Comparison of ENCODE assay signal across 37 cellular contexts in genomic region chr12:43345023-43345422, GRCh38.
"Had no signal": no experiment of that assay in that cellular context is flagged by ENCODE, and none has a peak within 500 bp of the region (broad histone marks: within the 10 kb centered on the region; RNA-seq: fewer than 3 reads in every experiment).

No MANE protein-coding gene starts in this region.

- H3K27me3 ChIP-seq: ascending aorta, cardiac muscle cell had no signal

- H3K4me1 Mint-ChIP-seq: activated B cell treated with CpG ODN at 0.5 μM for 24 hours; activated CD4-positive, alpha-beta T cell treated with anti-CD3 and anti-CD28 coated beads, Interleukin-2, amount 10 ng/mL, durations not matched to agents 24 days and 14 days; activated naive CD4-positive, alpha-beta T cell treated with anti-CD3 and anti-CD28 coated beads, Interleukin-2, amount 10 ng/mL, durations not matched to agents 7 days and 5 days; activated naive CD4-positive, alpha-beta T cell treated with anti-CD3 and anti-CD28 coated beads, Interleukin-2, amount 50 U/mL, for 24 hours; activated naive CD8-positive, alpha-beta T cell treated with anti-CD3 and anti-CD28 coated beads, Interleukin-2, amount 50 U/mL, for 24 hours; activated T-helper 17 cell treated with anti-CD3 and anti-CD28 coated beads, Interleukin-2, amount 50 U/mL, for 72 hours; central memory CD8-positive, alpha-beta T cell had no signal

- H3K27ac Mint-ChIP-seq: activated B cell treated with CpG ODN at 0.5 μM for 24 hours; activated CD4-positive, alpha-beta memory T cell treated with anti-CD3 and anti-CD28 coated beads for 36 hours; activated CD4-positive, alpha-beta T cell treated with anti-CD3 and anti-CD28 coated beads, Interleukin-2, amount 10 ng/mL, durations not matched to agents 24 days and 14 days; activated CD8-positive, alpha-beta T cell treated with anti-CD3 and anti-CD28 coated beads for 36 hours; activated naive CD4-positive, alpha-beta T cell treated with anti-CD3 and anti-CD28 coated beads, Interleukin-2, amount 10 ng/mL, durations not matched to agents 7 days and 5 days; activated naive CD4-positive, alpha-beta T cell treated with anti-CD3 and anti-CD28 coated beads, Interleukin-2, amount 50 U/mL, for 24 hours; activated naive CD8-positive, alpha-beta T cell; activated naive CD8-positive, alpha-beta T cell treated with anti-CD3 and anti-CD28 coated beads, Interleukin-2, amount 10 ng/mL, durations not matched to agents 7 days and 5 days; activated naive CD8-positive, alpha-beta T cell treated with anti-CD3 and anti-CD28 coated beads, Interleukin-2, amount 50 U/mL, for 24 hours; activated T-cell treated with anti-CD3 and anti-CD28 coated beads, Interleukin-2, amount 50 U/mL, for 72 hours; activated T-helper 1 cell treated with anti-CD3 and anti-CD28 coated beads, Interleukin-12 subunit alpha, Interleukin-12 subunit beta, Interleukin-2, Interleukin-4 antibody, amounts not matched to agents 30 ng/mL and 10 ng/mL and 1 ng/mL, durations not matched to agents 14 hours and 24 hours and 36 hours; activated T-helper 17 cell treated with anti-CD3 and anti-CD28 coated beads, Interleukin-2, amount 50 U/mL, for 72 hours; brain; T-helper 1 cell treated with Interleukin-12 subunit alpha and Interleukin-12 subunit beta and Interleukin-4 antibody, amounts not matched to agents 30 μg/mL and 1 μg/mL, for 36 hours; T-helper 2 cell treated with Interferon-gamma antibody and Interleukin-4, amounts not matched to agents 5 μg/mL and 100 μg/mL, for 36 hours had no signal

- H3K4me3 ChIP-seq: ascending aorta, cardiac muscle cell had no signal

- H3K36me3 ChIP-seq: ascending aorta, cardiac muscle cell had no signal

- H3K4me1 ChIP-seq: ascending aorta had no signal

- H3K27me3 Mint-ChIP-seq: activated CD4-positive, alpha-beta memory T cell treated with anti-CD3 and anti-CD28 coated beads for 36 hours; activated CD4-positive, alpha-beta T cell treated with anti-CD3 and anti-CD28 coated beads, Interleukin-2, amount 10 ng/mL, durations not matched to agents 24 days and 14 days; activated CD8-positive, alpha-beta T cell treated with anti-CD3 and anti-CD28 coated beads for 36 hours; activated naive CD4-positive, alpha-beta T cell treated with anti-CD3 and anti-CD28 coated beads, Interleukin-2, amount 10 ng/mL, durations not matched to agents 7 days and 5 days; activated naive CD4-positive, alpha-beta T cell treated with anti-CD3 and anti-CD28 coated beads, Interleukin-2, amount 50 U/mL, for 24 hours; activated naive CD8-positive, alpha-beta T cell; activated naive CD8-positive, alpha-beta T cell treated with anti-CD3 and anti-CD28 coated beads, Interleukin-2, amount 10 ng/mL, durations not matched to agents 7 days and 5 days; activated naive CD8-positive, alpha-beta T cell treated with anti-CD3 and anti-CD28 coated beads, Interleukin-2, amount 50 U/mL, for 24 hours; central memory CD8-positive, alpha-beta T cell had no signal

- H3K27ac ChIP-seq: ascending aorta, cardiac muscle cell, VCaP had no signal

- DNase-seq: activated B cell treated with CpG ODN at 0.5 μM for 24 hours; activated CD4-positive, alpha-beta memory T cell treated with anti-CD3 and anti-CD28 coated beads for 36 hours; activated CD4-positive, alpha-beta T cell treated with anti-CD3 and anti-CD28 coated beads for 4 hours; activated CD4-positive, alpha-beta T cell treated with anti-CD3 and anti-CD28 coated beads, Interleukin-2, amount 10 ng/mL, durations not matched to agents 24 days and 14 days; activated CD4-positive, alpha-beta T cell treated with anti-CD3 and anti-CD28 coated beads, Interleukin-2, amount 50 U/mL, for 1 hour; activated CD4-positive, alpha-beta T cell treated with anti-CD3 and anti-CD28 coated beads, Interleukin-2, amount 50 U/mL, for 4 hours; activated CD4-positive, CD25-positive, alpha-beta regulatory T cell treated with anti-CD3 and anti-CD28 coated beads, Interleukin-2, amount 50 U/mL, for 72 hours; activated CD8-positive, alpha-beta memory T cell treated with anti-CD3 and anti-CD28 coated beads, Interleukin-2, amount 50 U/mL, for 4 hours; activated CD8-positive, alpha-beta T cell treated with anti-CD3 and anti-CD28 coated beads for 36 hours; activated effector memory CD4-positive, alpha-beta T cell treated with anti-CD3 and anti-CD28 coated beads, Interleukin-2, amount 50 U/mL, for 16 hours; activated gamma-delta T cell treated with Interleukin-2 at 50 U/mL for 16 hours; activated naive CD4-positive, alpha-beta T cell treated with anti-CD3 and anti-CD28 coated beads, Interleukin-2, amount 10 ng/mL, durations not matched to agents 7 days and 5 days; activated naive CD4-positive, alpha-beta T cell treated with Interleukin-2 at 50 U/mL for 16 hours; activated naive CD8-positive, alpha-beta T cell treated with anti-CD3 and anti-CD28 coated beads, Interleukin-2, amount 10 ng/mL, durations not matched to agents 7 days and 5 days; activated naive CD8-positive, alpha-beta T cell treated with anti-CD3 and anti-CD28 coated beads, Interleukin-2, amount 50 U/mL, for 24 hours; activated T-cell treated with anti-CD3 and anti-CD28 coated beads for 4 hours; activated T-cell treated with anti-CD3 and anti-CD28 coated beads, Interleukin-2, amount 50 U/mL, for 1 hour; activated T-cell treated with anti-CD3 and anti-CD28 coated beads, Interleukin-2, amount 50 U/mL, for 4 hours; activated T-cell treated with anti-CD3 and anti-CD28 coated beads, Interleukin-2, amount 50 U/mL, for 72 hours; amygdala; anterior cingulate cortex; caudate nucleus; cerebellar nuclear complex; T-helper 1 cell; T-helper 2 cell; T-helper 9 cell had no signal

- H3K9me3 ChIP-seq: ascending aorta had no signal

- H3K4me3 Mint-ChIP-seq: activated B cell treated with CpG ODN at 0.5 μM for 24 hours; activated CD4-positive, alpha-beta memory T cell treated with anti-CD3 and anti-CD28 coated beads for 36 hours; activated CD4-positive, alpha-beta T cell treated with anti-CD3 and anti-CD28 coated beads, Interleukin-2, amount 10 ng/mL, durations not matched to agents 24 days and 14 days; activated CD8-positive, alpha-beta T cell treated with anti-CD3 and anti-CD28 coated beads for 36 hours; activated naive CD4-positive, alpha-beta T cell treated with anti-CD3 and anti-CD28 coated beads, Interleukin-2, amount 10 ng/mL, durations not matched to agents 7 days and 5 days; activated naive CD4-positive, alpha-beta T cell treated with anti-CD3 and anti-CD28 coated beads, Interleukin-2, amount 50 U/mL, for 24 hours; activated naive CD8-positive, alpha-beta T cell; activated naive CD8-positive, alpha-beta T cell treated with anti-CD3 and anti-CD28 coated beads, Interleukin-2, amount 10 ng/mL, durations not matched to agents 7 days and 5 days; activated naive CD8-positive, alpha-beta T cell treated with anti-CD3 and anti-CD28 coated beads, Interleukin-2, amount 50 U/mL, for 24 hours; activated T-cell treated with anti-CD3 and anti-CD28 coated beads, Interleukin-2, amount 50 U/mL, for 4 hours; activated T-cell treated with anti-CD3 and anti-CD28 coated beads, Interleukin-2, amount 50 U/mL, for 72 hours; activated T-helper 1 cell treated with anti-CD3 and anti-CD28 coated beads, Interleukin-12 subunit alpha, Interleukin-12 subunit beta, Interleukin-2, Interleukin-4 antibody, amounts not matched to agents 30 ng/mL and 10 ng/mL and 1 ng/mL, durations not matched to agents 14 hours and 24 hours and 36 hours; activated T-helper 17 cell treated with anti-CD3 and anti-CD28 coated beads, Interleukin-2, amount 50 U/mL, for 72 hours; brain; central memory CD8-positive, alpha-beta T cell; T-helper 1 cell treated with Interleukin-12 subunit alpha and Interleukin-12 subunit beta and Interleukin-4 antibody, amounts not matched to agents 30 μg/mL and 1 μg/mL, for 36 hours; T-helper 2 cell treated with Interferon-gamma antibody and Interleukin-4, amounts not matched to agents 5 μg/mL and 100 μg/mL, for 36 hours had no signal

- H3K36me3 Mint-ChIP-seq: activated CD4-positive, alpha-beta memory T cell treated with anti-CD3 and anti-CD28 coated beads for 36 hours; activated naive CD4-positive, alpha-beta T cell treated with anti-CD3 and anti-CD28 coated beads, Interleukin-2, amount 10 ng/mL, durations not matched to agents 7 days and 5 days; activated naive CD4-positive, alpha-beta T cell treated with anti-CD3 and anti-CD28 coated beads, Interleukin-2, amount 50 U/mL, for 24 hours; activated naive CD8-positive, alpha-beta T cell; activated naive CD8-positive, alpha-beta T cell treated with anti-CD3 and anti-CD28 coated beads, Interleukin-2, amount 10 ng/mL, durations not matched to agents 7 days and 5 days; brain had no signal
